Comparison of ENCODE assay signal across 21 cellular contexts in genomic region chr5:133790898-133791297, GRCh38.
DNase-seq lines count a peak whose midpoint lies in the region; ATAC-seq and TF ChIP-seq lines count a peak whose summit lies in the region.
"Had no signal": no experiment of that assay in that cellular context is flagged by ENCODE, and none has a peak within 500 bp of the region (broad histone marks: within the 10 kb centered on the region; RNA-seq: fewer than 3 reads in every experiment).

No MANE protein-coding gene starts in this region.

- DNase-seq in NCI-H2107 treated with DMSO at 0.1 percent for 48 hours (lab: John Stamatoyannopoulos, UW; ENCODE audit: unreplicated experiment), result peak; percentile 14
- DNase-seq in NCI-H2107 (lab: John Stamatoyannopoulos, UW), result no peak
- DNase-seq in DMS53 treated with DMSO at 0.1 percent for 48 hours (lab: John Stamatoyannopoulos, UW; ENCODE audit: unreplicated experiment), result peak; percentile 24
- peak; percentile 85 for DNase-seq in NCI-H2029 treated with DMSO at 0.1 percent for 48 hours (lab: John Stamatoyannopoulos, UW)
- DNase-seq in RWPE2 (ENCODE audit: low spot score), result no peak
- no peak for DNase-seq in activated naive CD4-positive, alpha-beta T cell treated with anti-CD3 and anti-CD28 coated beads, Interleukin-2, amount 50 U/mL, for 72 hours (ENCODE audit: low spot score in 2 of 2)
- no peak for DNase-seq in MV-4-11 (lab: John Stamatoyannopoulos, UW)
- DNase-seq in chondrocyte (ENCODE audit: low spot score), result no peak
- DNase-seq: BE2C; CD4-positive, CD25-positive, alpha-beta regulatory T cell; Karpas-422; MG63; NCI-H1105; NCI-H1694 treated with DMSO at 0.1 percent for 48 hours; NCI-H345; PC-3; RPMI8226; SIG-M5; T1000 had no signal

- no peaks in the 10 kb centered on the region for H3K4me1 Mint-ChIP-seq in chondrocyte (ENCODE audit: low read depth)
- H3K4me1 Mint-ChIP-seq: CD4-positive, CD25-positive, alpha-beta regulatory T cell; IgD-negative memory B cell had no signal

- TF ChIP-seq CTCF in RWPE2 (IDR thresholded peaks at IDR 0.05; ENCODE audit: poor library complexity, severe bottlenecking) (no peak), chondrocyte (IDR thresholded peaks at IDR 0.05) (no peak)

- no peaks in the 10 kb centered on the region for H3K36me3 ChIP-seq in RWPE2 (ENCODE audit: low read depth)
- H3K36me3 ChIP-seq: BE2C, MG63 had no signal

- no peaks in the 10 kb centered on the region for H3K9me3 Mint-ChIP-seq in activated naive CD4-positive, alpha-beta T cell treated with anti-CD3 and anti-CD28 coated beads, Interleukin-2, amount 50 U/mL, for 72 hours
- no peaks in the 10 kb centered on the region for H3K9me3 Mint-ChIP-seq in chondrocyte (ENCODE audit: low read depth)

- H3K9me3 ChIP-seq in RWPE2 (ENCODE audit: severe bottlenecking), result no peaks in the 10 kb centered on the region
- H3K9me3 ChIP-seq: BE2C, MG63 had no signal

- no peak overlapping the region for H3K4me3 ChIP-seq in RWPE2 (ENCODE audit: severe bottlenecking)
- H3K4me3 ChIP-seq: MG63 had no signal

- peaks cover 9% of the 10 kb centered on the region for H3K27me3 Mint-ChIP-seq in chondrocyte (ENCODE audit: low read depth)

- no peak overlapping the region for H3K27ac Mint-ChIP-seq in activated naive CD4-positive, alpha-beta T cell treated with anti-CD3 and anti-CD28 coated beads, Interleukin-2, amount 50 U/mL, for 72 hours
- no peak overlapping the region for H3K27ac Mint-ChIP-seq in chondrocyte (ENCODE audit: unreplicated experiment)
- H3K27ac Mint-ChIP-seq: CD4-positive, CD25-positive, alpha-beta regulatory T cell; IgD-negative memory B cell had no signal

- H3K36me3 Mint-ChIP-seq in activated naive CD4-positive, alpha-beta T cell treated with anti-CD3 and anti-CD28 coated beads, Interleukin-2, amount 50 U/mL, for 72 hours, result no peaks in the 10 kb centered on the region
- no peaks in the 10 kb centered on the region for H3K36me3 Mint-ChIP-seq in chondrocyte (ENCODE audit: low read depth)
- H3K36me3 Mint-ChIP-seq: CD4-positive, CD25-positive, alpha-beta regulatory T cell; IgD-negative memory B cell had no signal

- H3K27ac ChIP-seq in RWPE2 (ENCODE audit: poor library complexity, severe bottlenecking), result no peak overlapping the region

- no peaks in the 10 kb centered on the region for H3K4me1 ChIP-seq in RWPE2 (ENCODE audit: insufficient read depth, poor library complexity, severe bottlenecking)
- H3K4me1 ChIP-seq: BE2C had no signal

- ATAC-seq in RWPE2 (ENCODE audit: low read depth), result peak; percentile 15; the same call in 1 of the 3 replicates
- ATAC-seq in activated naive CD4-positive, alpha-beta T cell treated with anti-CD3 and anti-CD28 coated beads, Interleukin-2, amount 50 U/mL, for 72 hours, result no peak
- ATAC-seq: HCT116, PC-3 had no signal

- H3K4me3 Mint-ChIP-seq in chondrocyte (ENCODE audit: unreplicated experiment), result no peak overlapping the region
- H3K4me3 Mint-ChIP-seq: CD4-positive, CD25-positive, alpha-beta regulatory T cell; IgD-negative memory B cell had no signal

- H3K27me3 ChIP-seq in RWPE2 (ENCODE audit: insufficient read depth, poor library complexity, severe bottlenecking), result peaks cover 3% of the 10 kb centered on the region
- H3K27me3 ChIP-seq: BE2C, MG63 had no signal

Comparison
In these comparisons a context has a peak if more than half of its experiments do, and no peak if none do; other contexts are left out.
1. DNase-seq: peak in NCI-H2107 treated with DMSO at 0.1 percent for 48 hours (single experiment), DMS53 treated with DMSO at 0.1 percent for 48 hours (single experiment) and NCI-H2029 treated with DMSO at 0.1 percent for 48 hours (single experiment); none in NCI-H2107 (single experiment), RWPE2 (single experiment), activated naive CD4-positive, alpha-beta T cell treated with anti-CD3 and anti-CD28 coated beads, Interleukin-2, amount 50 U/mL, for 72 hours (0 of 2), MV-4-11 (single experiment) and chondrocyte (single experiment).